12 cellular contexts compared by ENCODE assay signal in the genomic region with DNA sequence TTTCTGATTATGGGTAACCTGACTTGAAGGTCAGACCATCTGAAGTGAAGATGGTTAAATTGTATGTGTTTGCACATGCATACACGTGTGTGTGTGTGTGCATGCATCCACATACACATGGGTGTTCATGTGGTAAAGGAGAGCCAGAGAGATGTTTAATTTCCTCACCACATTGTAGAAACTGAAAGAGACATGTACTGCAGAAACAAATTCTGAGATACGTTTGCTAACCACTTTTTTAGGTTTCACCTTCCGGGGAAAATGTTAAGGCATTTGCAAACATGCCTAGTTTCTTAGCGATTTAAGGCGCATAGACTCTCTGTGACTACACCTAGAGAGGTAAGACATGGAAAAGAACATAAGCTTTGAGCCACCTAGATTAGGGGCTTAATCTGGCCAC.
DNase-seq lines count a peak whose midpoint lies in the region; ATAC-seq, FAIRE-seq and TF ChIP-seq lines count a peak whose summit lies in the region.
"Had no signal": no experiment of that assay in that cellular context is flagged by ENCODE, and none has a peak within 500 bp of the region (broad histone marks: within the 10 kb centered on the region; RNA-seq: fewer than 3 reads in every experiment).

No MANE protein-coding gene starts in this region.

- no peak for TF ChIP-seq EP300 in A549 (IDR thresholded peaks at IDR 0.05)

- peak overlapping the region; percentile 1 for H3K4me3 Mint-ChIP-seq in activated CD8-positive, alpha-beta T cell treated with anti-CD3 and anti-CD28 coated beads for 36 hours

- H3K4me1 Mint-ChIP-seq in activated CD8-positive, alpha-beta T cell treated with anti-CD3 and anti-CD28 coated beads for 36 hours (ENCODE audit: low read depth), result peaks cover 31% of the 10 kb centered on the region

- H3K36me3 Mint-ChIP-seq in activated CD8-positive, alpha-beta T cell treated with anti-CD3 and anti-CD28 coated beads for 36 hours (ENCODE audit: low read depth), result no peaks in the 10 kb centered on the region

- peaks cover 13% of the 10 kb centered on the region; the same call in 2 of the 3 replicates for H3K9me3 ChIP-seq in A549
- H3K9me3 ChIP-seq: BLaER1 treated with 17β-estradiol and CSF1 and Interleukin-3, amounts not matched to agents 10 nM and 100 nM had no signal

- no peak for TF ChIP-seq RAD21 in A549 (conservative IDR thresholded peaks at IDR 0.05 in 1 of 2, IDR thresholded peaks at IDR 0.05 in 1 of 2)

- POLR2A ChIA-PET in A549 (lab: Yijun Ruan, JAX), result interaction anchor here (1.6 kb wide), 1 partner anchor 50 kb away, joined by 5 read pairs; no protein-coding TSS in a partner anchor
- POLR2A ChIA-PET in activated CD8-positive, alpha-beta T cell treated with anti-CD3 and anti-CD28 coated beads for 36 hours (lab: Charles Lee), result interaction anchor here (0.5 kb wide), 1 partner anchor 13 kb away, joined by 3 read pairs; no protein-coding TSS in a partner anchor

- WGBS in A549 (ENCODE audit: missing lambda C conversion rate), result 91% methylated on average over 5 of the region's 5 CpGs

- no peak for DNase-seq in A549 (ENCODE audit: low read depth in 1 of 2, low spot score in 1 of 2)
- DNase-seq in activated CD8-positive, alpha-beta T cell treated with anti-CD3 and anti-CD28 coated beads for 36 hours, result peak; percentile 30
- DNase-seq in occipital lobe (lab: John Stamatoyannopoulos, UW), result no peak
- no peak for DNase-seq in GF-D8 (lab: John Stamatoyannopoulos, UW)
- no peak for DNase-seq in posterior cingulate gyrus
- no peak for DNase-seq in DMS153 (lab: John Stamatoyannopoulos, UW)
- DNase-seq: anterior cingulate cortex, retina had no signal

- TF ChIP-seq POLR2A in A549 (IDR thresholded peaks at IDR 0.05; ENCODE audit: low read length), result no peak

- no peak for FAIRE-seq in A549 (lab: Jason Lieb, UNC)

- peak overlapping the region; percentile 62 for H3K4me2 ChIP-seq in A549
- H3K4me2 ChIP-seq: BLaER1 treated with 17β-estradiol and CSF1 and Interleukin-3, amounts not matched to agents 10 nM and 100 nM had no signal

- H3K27ac Mint-ChIP-seq in activated CD8-positive, alpha-beta T cell treated with anti-CD3 and anti-CD28 coated beads for 36 hours, result peak overlapping the region; percentile 63

- CTCF ChIA-PET in A549 (lab: Yijun Ruan, JAX), result interaction anchor here (1.2 kb wide), 2 partner anchors 239 to 249 kb away, joined by 3 to 4 read pairs; no protein-coding TSS in a partner anchor
- CTCF ChIA-PET in activated CD8-positive, alpha-beta T cell treated with anti-CD3 and anti-CD28 coated beads for 36 hours (lab: Charles Lee), result no interaction called here

- no peaks in the 10 kb centered on the region for H3K9me3 Mint-ChIP-seq in activated CD8-positive, alpha-beta T cell treated with anti-CD3 and anti-CD28 coated beads for 36 hours

- ATAC-seq in A549 (no peak), GM18907 (IDR thresholded peaks at IDR 0.05; ENCODE audit: unreplicated experiment) (peak; percentile 75), HG02852 (IDR thresholded peaks at IDR 0.05; ENCODE audit: unreplicated experiment) (peak; percentile 76)
- peak; percentile 87 for ATAC-seq in activated CD8-positive, alpha-beta T cell treated with anti-CD3 and anti-CD28 coated beads for 36 hours
- ATAC-seq: left lobe of liver had no signal

- H3K27ac ChIP-seq in A549, result peak overlapping the region; percentile 80 to 88
- H3K27ac ChIP-seq: BLaER1 treated with 17β-estradiol and CSF1 and Interleukin-3, amounts not matched to agents 10 nM and 100 nM had no signal

- intact Hi-C loops in activated CD8-positive, alpha-beta T cell treated with anti-CD3 and anti-CD28 coated beads for 36 hours (cut with micrococcal nuclease), result no loop called here
- intact Hi-C loops in posterior cingulate gyrus (cut with DNase I), result no loop called here

- TF ChIP-seq CTCF in A549 (IDR thresholded peaks at IDR 0.05), result no peak
- TF ChIP-seq CTCF in activated CD8-positive, alpha-beta T cell treated with anti-CD3 and anti-CD28 coated beads for 36 hours (IDR thresholded peaks at IDR 0.05), result no peak

- peaks cover 42% of the 10 kb centered on the region for H3K4me1 ChIP-seq in A549

- H3K4me3 ChIP-seq in A549, result no peak overlapping the region
- H3K4me3 ChIP-seq: BLaER1 treated with 17β-estradiol and CSF1 and Interleukin-3, amounts not matched to agents 10 nM and 100 nM had no signal

- H3K27me3 Mint-ChIP-seq in activated CD8-positive, alpha-beta T cell treated with anti-CD3 and anti-CD28 coated beads for 36 hours, result no peaks in the 10 kb centered on the region

TF ChIP-seq in A549, 52 proteins besides CTCF, POLR2A, EP300 and RAD21:
- TF ChIP-seq, protein P1, sequence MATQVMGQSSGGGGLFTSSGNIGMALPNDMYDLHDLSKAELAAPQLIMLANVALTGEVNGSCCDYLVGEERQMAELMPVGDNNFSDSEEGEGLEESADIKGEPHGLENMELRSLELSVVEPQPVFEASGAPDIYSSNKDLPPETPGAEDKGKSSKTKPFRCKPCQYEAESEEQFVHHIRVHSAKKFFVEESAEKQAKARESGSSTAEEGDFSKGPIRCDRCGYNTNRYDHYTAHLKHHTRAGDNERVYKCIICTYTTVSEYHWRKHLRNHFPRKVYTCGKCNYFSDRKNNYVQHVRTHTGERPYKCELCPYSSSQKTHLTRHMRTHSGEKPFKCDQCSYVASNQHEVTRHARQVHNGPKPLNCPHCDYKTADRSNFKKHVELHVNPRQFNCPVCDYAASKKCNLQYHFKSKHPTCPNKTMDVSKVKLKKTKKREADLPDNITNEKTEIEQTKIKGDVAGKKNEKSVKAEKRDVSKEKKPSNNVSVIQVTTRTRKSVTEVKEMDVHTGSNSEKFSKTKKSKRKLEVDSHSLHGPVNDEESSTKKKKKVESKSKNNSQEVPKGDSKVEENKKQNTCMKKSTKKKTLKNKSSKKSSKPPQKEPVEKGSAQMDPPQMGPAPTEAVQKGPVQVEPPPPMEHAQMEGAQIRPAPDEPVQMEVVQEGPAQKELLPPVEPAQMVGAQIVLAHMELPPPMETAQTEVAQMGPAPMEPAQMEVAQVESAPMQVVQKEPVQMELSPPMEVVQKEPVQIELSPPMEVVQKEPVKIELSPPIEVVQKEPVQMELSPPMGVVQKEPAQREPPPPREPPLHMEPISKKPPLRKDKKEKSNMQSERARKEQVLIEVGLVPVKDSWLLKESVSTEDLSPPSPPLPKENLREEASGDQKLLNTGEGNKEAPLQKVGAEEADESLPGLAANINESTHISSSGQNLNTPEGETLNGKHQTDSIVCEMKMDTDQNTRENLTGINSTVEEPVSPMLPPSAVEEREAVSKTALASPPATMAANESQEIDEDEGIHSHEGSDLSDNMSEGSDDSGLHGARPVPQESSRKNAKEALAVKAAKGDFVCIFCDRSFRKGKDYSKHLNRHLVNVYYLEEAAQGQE (IDR thresholded peaks at IDR 0.05), result no peak
- no peak for TF ChIP-seq ZFP36 (IDR thresholded peaks at IDR 0.05; ENCODE audit: borderline replicate concordance, partially characterized antibody)
TF ChIP-seq in A549: peak in this region for 0.

Comparison
In these comparisons a context has a peak if more than half of its experiments do, and no peak if none do; other contexts are left out.
1. ATAC-seq: peak in GM18907 (single experiment), HG02852 (single experiment) and activated CD8-positive, alpha-beta T cell treated with anti-CD3 and anti-CD28 coated beads for 36 hours (single experiment); none in A549 (0 of 2).